13 cellular contexts compared by ENCODE assay signal in genomic region chr17:66431080-66431795, GRCh38.
DNase-seq lines count a peak whose midpoint lies in the region; ATAC-seq and TF ChIP-seq lines count a peak whose summit lies in the region.
"Had no signal": no experiment of that assay in that cellular context is flagged by ENCODE, and none has a peak within 500 bp of the region (broad histone marks: within the 10 kb centered on the region; RNA-seq: fewer than 3 reads in every experiment).

No MANE protein-coding gene starts in this region.

- H3K36me3 ChIP-seq in HCT116 (ENCODE audit: control insufficient read depth in 1 of 2, insufficient read depth in 2 of 2, low read length in 2 of 2), result no peaks in the 10 kb centered on the region
- H3K36me3 ChIP-seq in SK-N-SH (replicated peaks in 1 of 2; ENCODE audit: control insufficient read depth in 1 of 2, insufficient read depth in 2 of 2, low read length in 1 of 2), result peaks cover 0 to 12% of the 10 kb centered on the region in 2 experiments
- no peaks in the 10 kb centered on the region for H3K36me3 ChIP-seq in esophagus squamous epithelium

- WGBS in SK-N-SH (ENCODE audit: low lambda C conversion rate), result 78% methylated on average over 8 of the region's 8 CpGs
- WGBS in esophagus squamous epithelium, 2 donors, result 76 to 79% methylated on average over 8 of the region's 8 CpGs

- POLR2A ChIA-PET in HCT116 (lab: Charles Lee) (no interaction called here), SK-N-SH (lab: Yijun Ruan, JAX) (interaction anchor here (0.6 kb wide), 1 partner anchor 10 kb away, joined by 4 read pairs; no protein-coding TSS in a partner anchor)

- H2AFZ ChIP-seq in HCT116 (ENCODE audit: low read depth, low read length, poor library complexity, severe bottlenecking), result no peak overlapping the region
- H2AFZ ChIP-seq in SK-N-SH (ENCODE audit: low read depth), result no peak overlapping the region

- no peaks in the 10 kb centered on the region for H3K9me2 ChIP-seq in HCT116 (ENCODE audit: insufficient read depth)
- H3K9me2 ChIP-seq in SK-N-SH, result no peaks in the 10 kb centered on the region

- H4K20me1 ChIP-seq in HCT116 (ENCODE audit: insufficient read depth), result no peaks in the 10 kb centered on the region
- peaks cover 55% of the 10 kb centered on the region for H4K20me1 ChIP-seq in SK-N-SH (ENCODE audit: insufficient read depth)

- no peak for TF ChIP-seq EP300 in SK-N-SH (IDR thresholded peaks at IDR 0.05; ENCODE audit: borderline replicate concordance in 1 of 2, low read depth in 1 of 2, low read length in 1 of 2)

- DNase-seq in HCT116 (ENCODE audit: low read depth, low spot score) (no peak), SK-N-SH (no peak), esophagus squamous epithelium (lab: John Stamatoyannopoulos, UW) (no peak), skeletal muscle cell (ENCODE audit: low read depth) (no peak), iPS-NIHi11 (ENCODE audit: low spot score) (no peak), NCI-H446 treated with DMSO at 0.1 percent for 48 hours (lab: John Stamatoyannopoulos, UW) (no peak)
- DNase-seq in stimulated activated CD4-positive, alpha-beta T cell treated with anti-CD3 and anti-CD28 coated beads, Interleukin-2, amount 100 ng/mL, for 48 hours, result no peak
- DNase-seq: activated CD8-positive, alpha-beta memory T cell treated with anti-CD3 and anti-CD28 coated beads, Interleukin-2, amount 50 U/mL, for 4 hours; NCI-H2107; stimulated activated CD8-positive, alpha-beta memory T cell treated with anti-CD3 and anti-CD28 coated beads, Interleukin-4, amount 100 ng/mL, for 48 hours had no signal

- TF ChIP-seq CTCF in HCT116 (IDR thresholded peaks at IDR 0.05 in 2 of 3, conservative IDR thresholded peaks at IDR 0.05 in 1 of 3; ENCODE audit: borderline replicate concordance in 1 of 3, insufficient read depth in 1 of 3, low read depth in 2 of 3, low read length in 2 of 3) (no peak), SK-N-SH (IDR thresholded peaks at IDR 0.05) (no peak), esophagus squamous epithelium (IDR thresholded peaks at IDR 0.05) (no peak)

- H3K9me3 ChIP-seq in HCT116 (ENCODE audit: control insufficient read depth in 1 of 2, insufficient read depth in 1 of 2, low read depth in 1 of 2, low read length in 2 of 2), result no peaks in the 10 kb centered on the region
- H3K9me3 ChIP-seq in SK-N-SH, result no peaks in the 10 kb centered on the region
- no peaks in the 10 kb centered on the region for H3K9me3 ChIP-seq in esophagus squamous epithelium

- H3K27ac ChIP-seq in HCT116 (ENCODE audit: low read depth, low read length), result no peak overlapping the region
- peak overlapping the region; percentile 88 to 91 for H3K27ac ChIP-seq in SK-N-SH (ENCODE audit: low read depth in 2 of 2, low read length in 1 of 2)
- peak overlapping the region in 3 of 4 donors; percentile 5 to 34 (median 23) for H3K27ac ChIP-seq in esophagus squamous epithelium
- H3K27ac ChIP-seq: KMS-11 had no signal

- ATAC-seq in HCT116, result no peak
- ATAC-seq in GM21423 (IDR thresholded peaks at IDR 0.05; ENCODE audit: unreplicated experiment), result no peak
- ATAC-seq: natural killer cell treated with Interleukin-12 subunit alpha and Interleukin-12 subunit beta and Interleukin-15 and Interleukin-18, amount 100 ng/mL, for 72 hours had no signal

- H3K9ac ChIP-seq in HCT116 (ENCODE audit: low read length) (no peak overlapping the region), SK-N-SH (peak overlapping the region; percentile 47; the same call in 1 of the 2 replicates)
- H3K9ac ChIP-seq: KMS-11 had no signal

- H3K79me2 ChIP-seq in HCT116 (ENCODE audit: insufficient read depth, low read length) (no peaks in the 10 kb centered on the region), SK-N-SH (ENCODE audit: insufficient read depth) (peaks cover 98% of the 10 kb centered on the region)

- RAD21 ChIA-PET in HCT116 (lab: Charles Lee; ENCODE audit: low non-redundant PET in 1 of 2, low total read pairs in 2 of 2, uncharacterized antibody in 2 of 2, unreplicated experiment in 2 of 2), result no interaction called here

- H3K4me1 ChIP-seq in HCT116 (ENCODE audit: control insufficient read depth in 1 of 2, insufficient read depth in 2 of 2, low read length in 2 of 2) (peaks cover 0 to 4% of the 10 kb centered on the region in 2 experiments; a peak in 1 of 4 replicates), SK-N-SH (ENCODE audit: control insufficient read depth in 1 of 2, insufficient read depth in 2 of 2, low read depth in 1 of 2, low read length in 1 of 2) (peaks cover 41 to 43% of the 10 kb centered on the region in 2 experiments), esophagus squamous epithelium (peaks cover 0 to 33% (median 14%) of the 10 kb centered on the region in 3 donors)

- H3K27me3 ChIP-seq in HCT116 (ENCODE audit: insufficient read depth, low read length) (0 out of 2 replicates have a peak, but pooled peaks cover 5% of the 10 kb centered on the region), SK-N-SH (ENCODE audit: insufficient read depth) (no peaks in the 10 kb centered on the region), esophagus squamous epithelium (no peaks in the 10 kb centered on the region)

- intact Hi-C loops in HCT116 (cut with micrococcal nuclease) (no loop called here), esophagus squamous epithelium (cut with DNase I) (no loop called here)

- no TSS peak for BruUV-seq in HCT116 (replicated peaks; lab: Mats Ljungman, UMichigan)

- TF ChIP-seq RAD21 in HCT116 (IDR thresholded peaks at IDR 0.05; ENCODE audit: low read depth) (no peak), SK-N-SH (IDR thresholded peaks at IDR 0.05; ENCODE audit: low read length) (no peak)

- H3K4me2 ChIP-seq in HCT116 (ENCODE audit: low read length) (no peak overlapping the region), SK-N-SH (peak overlapping the region; percentile 74)
- H3K4me2 ChIP-seq: KMS-11 had no signal

- H3F3A ChIP-seq in SK-N-SH (replicated peaks; ENCODE audit: insufficient read depth), result peaks cover 40% of the 10 kb centered on the region

- H3K4me3 ChIP-seq in HCT116 (replicated peaks in 1 of 2; ENCODE audit: low read depth in 1 of 2, low read length in 2 of 2) (no peak overlapping the region), SK-N-SH (ENCODE audit: low read depth in 2 of 2, low read length in 1 of 2) (peak overlapping the region; percentile 32 to 52; a peak in 3 of 4 replicates), esophagus squamous epithelium (no peak overlapping the region), skeletal muscle cell (ENCODE audit: low read depth, low read length) (peak overlapping the region; percentile 7)

- CTCF ChIA-PET in HCT116 (lab: Charles Lee) (no interaction called here), SK-N-SH (lab: Yijun Ruan, JAX) (interaction anchor here (0.6 to 1.5 kb wide), 5 partner anchors 8 to 196 kb away, joined by 3 to 4 read pairs (median 3); no protein-coding TSS in a partner anchor)

- TF ChIP-seq POLR2A in HCT116 (IDR thresholded peaks at IDR 0.05; ENCODE audit: borderline replicate concordance, extremely low read depth, insufficient read depth, insufficient read length) (no peak), esophagus squamous epithelium (IDR thresholded peaks at IDR 0.05) (no peak)

TF ChIP-seq in HCT116, 20 proteins besides CTCF, POLR2A, EP300 and RAD21:
- no peak for TF ChIP-seq EZH2phosphoT487 (IDR thresholded peaks at IDR 0.05; ENCODE audit: borderline replicate concordance)
- TF ChIP-seq CEBPB (IDR thresholded peaks at IDR 0.05; ENCODE audit: low read depth), result peak; percentile 40; the same call in 1 of the 2 replicates

TF ChIP-seq in SK-N-SH, 30 proteins besides CTCF, POLR2A, EP300 and RAD21:
- TF ChIP-seq RCOR1 (IDR thresholded peaks at IDR 0.05; ENCODE audit: low read length) (no peak), MAX (IDR thresholded peaks at IDR 0.05; ENCODE audit: low read depth) (peak; percentile 4; the same call in 1 of the 2 replicates)

Comparison
In these comparisons a context has a peak if more than half of its experiments do, and no peak if none do; other contexts are left out.
1. H3K4me3 ChIP-seq: peak in SK-N-SH (2 of 2) and skeletal muscle cell (single experiment); none in HCT116 (0 of 2) and esophagus squamous epithelium (0 of 4).
2. Of the 11 proteins assayed by ChIP-seq in both SK-N-SH and HCT116: peak only in SK-N-SH: MAX; only in HCT116: none; in both: none; in neither: 10.